In the genomic region with DNA sequence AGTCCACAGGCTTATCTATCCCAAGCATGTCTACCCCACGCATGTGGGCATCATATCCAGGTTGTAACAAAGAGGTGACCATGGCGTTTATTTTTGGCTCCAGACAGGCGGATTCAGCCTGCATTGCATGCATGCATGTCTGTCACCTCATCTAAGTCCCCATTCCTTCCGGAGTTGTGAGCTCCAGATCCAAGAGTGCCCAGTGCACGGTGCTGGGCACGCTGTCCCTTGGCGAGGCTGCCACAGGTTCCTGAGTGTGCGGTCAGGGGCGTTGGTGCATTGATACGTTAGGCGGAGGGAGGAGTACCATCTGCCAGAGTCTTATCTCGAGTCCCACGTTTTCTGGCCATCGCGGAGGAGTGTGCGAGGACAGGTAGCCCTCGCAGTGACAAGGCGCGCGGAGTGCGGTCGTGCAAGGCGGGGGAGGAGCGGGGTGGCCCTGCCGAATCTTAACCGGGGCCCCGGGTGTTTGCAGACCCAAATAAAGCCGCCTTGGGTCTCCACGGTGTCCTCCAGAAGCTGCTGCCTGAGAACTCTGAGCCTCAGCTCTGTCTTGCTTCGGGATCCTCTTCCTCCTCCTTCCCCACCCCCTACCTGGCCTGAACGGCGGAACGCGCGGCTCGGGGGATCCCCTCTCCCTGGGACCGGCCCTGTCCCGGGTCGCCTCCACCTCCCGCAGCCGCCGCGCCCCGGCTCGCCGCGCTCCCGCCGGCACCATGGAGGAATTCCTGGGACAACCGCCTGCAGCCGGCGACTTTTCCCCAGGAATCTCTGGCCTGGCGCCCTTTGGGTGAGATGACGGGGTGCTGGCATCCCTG, we compare ENCODE assay signal across 8 cellular contexts. TPM values are rescaled to one million over a fixed set of nuclear protein-coding genes. Genes with fewer than 3 reads are reported as not detected.
DNase-seq lines count a peak whose midpoint lies in the region; ATAC-seq, FAIRE-seq and TF ChIP-seq lines count a peak whose summit lies in the region.

No MANE protein-coding gene starts in this region.

- H3K27ac Mint-ChIP-seq in brain: peak overlapping the region in 4 of 5 experiments; percentile 42 to 88 (median 64)

- TF ChIP-seq CTCF in C4-2B (conservative IDR thresholded peaks at IDR 0.05) (no peak), brain (conservative IDR thresholded peaks at IDR 0.05) (no peak)

- FAIRE-seq in urothelium cell line (lab: Jason Lieb, UNC): no peak

- H3K4me3 Mint-ChIP-seq in brain: peak overlapping the region; percentile 92 to 99 (median 94)

- peaks cover 58% of the 10 kb centered on the region for H3K27me3 Mint-ChIP-seq in brain

- no peaks in the 10 kb centered on the region for H3K36me3 Mint-ChIP-seq in brain

- peak overlapping the region; percentile 54 for H3K27ac ChIP-seq in C4-2B

- DNase-seq in myocyte (ENCODE audit: low read depth): peak; percentile 12
- no peak for DNase-seq in NCI-H2227 (lab: John Stamatoyannopoulos, UW; ENCODE audit: unreplicated experiment)
- DNase-seq in MV-4-11 (lab: John Stamatoyannopoulos, UW): no peak
- DNase-seq in urothelium cell line (ENCODE audit: low spot score): no peak

- ATAC-seq in HG02588 (IDR thresholded peaks at IDR 0.05; ENCODE audit: unreplicated experiment): peak; percentile 37
- ATAC-seq in HG03342 (IDR thresholded peaks at IDR 0.05; ENCODE audit: unreplicated experiment): no peak

- H3K4me1 Mint-ChIP-seq in brain: peaks cover 21% of the 10 kb centered on the region

- no peaks in the 10 kb centered on the region for H3K9me3 Mint-ChIP-seq in brain

RNA-seq across cellular contexts. Expression of a gene that starts 0.6 kb away (rescaled TPM):
- 0.12 TPM for polyA plus RNA-seq in brain (ENCODE audit: insufficient read depth, low read depth, low replicate concordance)
- 0.36 and 1.2 TPM in 2 replicates for total RNA-seq in myocyte
- polyA plus RNA-seq in myocyte (2012): 0.15 TPM
